In genomic region chr9:95097279-95097678, GRCh38 we compare ENCODE assay signal across 2 cellular contexts.
TF ChIP-seq lines count a peak whose summit lies in the region.

No MANE protein-coding gene starts in this region.

TF ChIP-seq in IMR-90, 13 proteins besides CTCF, POLR2A, EP300 and RAD21 (continued from another document):
- TF ChIP-seq NFE2L2 (IDR thresholded peaks at IDR 0.05; ENCODE audit: low read depth, low read length) (no peak), FOS (IDR thresholded peaks at IDR 0.05; ENCODE audit: low read depth, low read length) (no peak), MAFK (IDR thresholded peaks at IDR 0.05; ENCODE audit: low read depth, low read length) (no peak), USF2 (IDR thresholded peaks at IDR 0.05; ENCODE audit: low read depth, low read length) (no peak), MAZ (IDR thresholded peaks at IDR 0.05; ENCODE audit: borderline replicate concordance, low read depth, low read length) (no peak), SMC3 (IDR thresholded peaks at IDR 0.05; ENCODE audit: low read depth, low read length) (no peak), RFX5 (IDR thresholded peaks at IDR 0.05; ENCODE audit: low read depth, low read length) (no peak)
- TF ChIP-seq, protein P1, sequence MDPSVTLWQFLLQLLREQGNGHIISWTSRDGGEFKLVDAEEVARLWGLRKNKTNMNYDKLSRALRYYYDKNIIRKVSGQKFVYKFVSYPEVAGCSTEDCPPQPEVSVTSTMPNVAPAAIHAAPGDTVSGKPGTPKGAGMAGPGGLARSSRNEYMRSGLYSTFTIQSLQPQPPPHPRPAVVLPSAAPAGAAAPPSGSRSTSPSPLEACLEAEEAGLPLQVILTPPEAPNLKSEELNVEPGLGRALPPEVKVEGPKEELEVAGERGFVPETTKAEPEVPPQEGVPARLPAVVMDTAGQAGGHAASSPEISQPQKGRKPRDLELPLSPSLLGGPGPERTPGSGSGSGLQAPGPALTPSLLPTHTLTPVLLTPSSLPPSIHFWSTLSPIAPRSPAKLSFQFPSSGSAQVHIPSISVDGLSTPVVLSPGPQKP (IDR thresholded peaks at IDR 0.05; ENCODE audit: borderline replicate concordance, low read depth, low read length): no peak

TF ChIP-seq in GM23338, 12 proteins besides CTCF, POLR2A, EP300 and RAD21:
- TF ChIP-seq, protein P2, sequence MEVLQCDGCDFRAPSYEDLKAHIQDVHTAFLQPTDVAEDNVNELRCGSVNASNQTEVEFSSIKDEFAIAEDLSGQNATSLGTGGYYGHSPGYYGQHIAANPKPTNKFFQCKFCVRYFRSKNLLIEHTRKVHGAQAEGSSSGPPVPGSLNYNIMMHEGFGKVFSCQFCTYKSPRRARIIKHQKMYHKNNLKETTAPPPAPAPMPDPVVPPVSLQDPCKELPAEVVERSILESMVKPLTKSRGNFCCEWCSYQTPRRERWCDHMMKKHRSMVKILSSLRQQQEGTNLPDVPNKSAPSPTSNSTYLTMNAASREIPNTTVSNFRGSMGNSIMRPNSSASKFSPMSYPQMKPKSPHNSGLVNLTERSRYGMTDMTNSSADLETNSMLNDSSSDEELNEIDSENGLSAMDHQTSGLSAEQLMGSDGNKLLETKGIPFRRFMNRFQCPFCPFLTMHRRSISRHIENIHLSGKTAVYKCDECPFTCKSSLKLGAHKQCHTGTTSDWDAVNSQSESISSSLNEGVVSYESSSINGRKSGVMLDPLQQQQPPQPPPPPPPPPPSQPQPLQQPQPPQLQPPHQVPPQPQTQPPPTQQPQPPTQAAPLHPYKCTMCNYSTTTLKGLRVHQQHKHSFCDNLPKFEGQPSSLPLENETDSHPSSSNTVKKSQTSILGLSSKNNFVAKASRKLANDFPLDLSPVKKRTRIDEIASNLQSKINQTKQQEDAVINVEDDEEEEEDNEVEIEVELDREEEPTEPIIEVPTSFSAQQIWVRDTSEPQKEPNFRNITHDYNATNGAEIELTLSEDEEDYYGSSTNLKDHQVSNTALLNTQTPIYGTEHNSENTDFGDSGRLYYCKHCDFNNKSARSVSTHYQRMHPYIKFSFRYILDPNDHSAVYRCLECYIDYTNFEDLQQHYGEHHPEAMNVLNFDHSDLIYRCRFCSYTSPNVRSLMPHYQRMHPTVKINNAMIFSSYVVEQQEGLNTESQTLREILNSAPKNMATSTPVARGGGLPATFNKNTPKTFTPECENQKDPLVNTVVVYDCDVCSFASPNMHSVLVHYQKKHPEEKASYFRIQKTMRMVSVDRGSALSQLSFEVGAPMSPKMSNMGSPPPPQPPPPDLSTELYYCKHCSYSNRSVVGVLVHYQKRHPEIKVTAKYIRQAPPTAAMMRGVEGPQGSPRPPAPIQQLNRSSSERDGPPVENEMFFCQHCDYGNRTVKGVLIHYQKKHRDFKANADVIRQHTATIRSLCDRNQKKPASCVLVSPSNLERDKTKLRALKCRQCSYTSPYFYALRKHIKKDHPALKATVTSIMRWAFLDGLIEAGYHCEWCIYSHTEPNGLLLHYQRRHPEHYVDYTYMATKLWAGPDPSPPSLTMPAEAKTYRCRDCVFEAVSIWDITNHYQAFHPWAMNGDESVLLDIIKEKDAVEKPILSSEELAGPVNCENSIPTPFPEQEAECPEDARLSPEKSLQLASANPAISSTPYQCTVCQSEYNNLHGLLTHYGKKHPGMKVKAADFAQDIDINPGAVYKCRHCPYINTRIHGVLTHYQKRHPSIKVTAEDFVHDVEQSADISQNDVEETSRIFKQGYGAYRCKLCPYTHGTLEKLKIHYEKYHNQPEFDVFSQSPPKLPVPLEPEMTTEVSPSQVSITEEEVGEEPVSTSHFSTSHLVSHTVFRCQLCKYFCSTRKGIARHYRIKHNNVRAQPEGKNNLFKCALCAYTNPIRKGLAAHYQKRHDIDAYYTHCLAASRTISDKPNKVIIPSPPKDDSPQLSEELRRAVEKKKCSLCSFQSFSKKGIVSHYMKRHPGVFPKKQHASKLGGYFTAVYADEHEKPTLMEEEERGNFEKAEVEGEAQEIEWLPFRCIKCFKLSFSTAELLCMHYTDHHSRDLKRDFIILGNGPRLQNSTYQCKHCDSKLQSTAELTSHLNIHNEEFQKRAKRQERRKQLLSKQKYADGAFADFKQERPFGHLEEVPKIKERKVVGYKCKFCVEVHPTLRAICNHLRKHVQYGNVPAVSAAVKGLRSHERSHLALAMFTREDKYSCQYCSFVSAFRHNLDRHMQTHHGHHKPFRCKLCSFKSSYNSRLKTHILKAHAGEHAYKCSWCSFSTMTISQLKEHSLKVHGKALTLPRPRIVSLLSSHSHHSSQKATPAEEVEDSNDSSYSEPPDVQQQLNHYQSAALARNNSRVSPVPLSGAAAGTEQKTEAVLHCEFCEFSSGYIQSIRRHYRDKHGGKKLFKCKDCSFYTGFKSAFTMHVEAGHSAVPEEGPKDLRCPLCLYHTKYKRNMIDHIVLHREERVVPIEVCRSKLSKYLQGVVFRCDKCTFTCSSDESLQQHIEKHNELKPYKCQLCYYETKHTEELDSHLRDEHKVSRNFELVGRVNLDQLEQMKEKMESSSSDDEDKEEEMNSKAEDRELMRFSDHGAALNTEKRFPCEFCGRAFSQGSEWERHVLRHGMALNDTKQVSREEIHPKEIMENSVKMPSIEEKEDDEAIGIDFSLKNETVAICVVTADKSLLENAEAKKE (CRISPR knock-in tag; IDR thresholded peaks at IDR 0.05): no peak
- no peak for TF ChIP-seq CREB1 (CRISPR knock-in tag; IDR thresholded peaks at IDR 0.05; ENCODE audit: low read depth)
- TF ChIP-seq NANOG (IDR thresholded peaks at IDR 0.05; ENCODE audit: borderline replicate concordance): no peak
- TF ChIP-seq EZH2phosphoT487 (IDR thresholded peaks at IDR 0.05; ENCODE audit: unreplicated experiment): no peak
- no peak for TF ChIP-seq EZH2 (IDR thresholded peaks at IDR 0.05; ENCODE audit: low read depth, unreplicated experiment)
- TF ChIP-seq ZNF114 (CRISPR knock-in tag; IDR thresholded peaks at IDR 0.05): no peak
- no peak for TF ChIP-seq JUNB (IDR thresholded peaks at IDR 0.05; ENCODE audit: unreplicated experiment)
- TF ChIP-seq, protein P3, sequence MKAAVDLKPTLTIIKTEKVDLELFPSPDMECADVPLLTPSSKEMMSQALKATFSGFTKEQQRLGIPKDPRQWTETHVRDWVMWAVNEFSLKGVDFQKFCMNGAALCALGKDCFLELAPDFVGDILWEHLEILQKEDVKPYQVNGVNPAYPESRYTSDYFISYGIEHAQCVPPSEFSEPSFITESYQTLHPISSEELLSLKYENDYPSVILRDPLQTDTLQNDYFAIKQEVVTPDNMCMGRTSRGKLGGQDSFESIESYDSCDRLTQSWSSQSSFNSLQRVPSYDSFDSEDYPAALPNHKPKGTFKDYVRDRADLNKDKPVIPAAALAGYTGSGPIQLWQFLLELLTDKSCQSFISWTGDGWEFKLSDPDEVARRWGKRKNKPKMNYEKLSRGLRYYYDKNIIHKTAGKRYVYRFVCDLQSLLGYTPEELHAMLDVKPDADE (IDR thresholded peaks at IDR 0.05): no peak
- TF ChIP-seq STAT1 (IDR thresholded peaks at IDR 0.05; ENCODE audit: unreplicated experiment): no peak
